Comparison of ENCODE assay signal across 1 cellular context in genomic region chr18:58394607-58395425, GRCh38.
TF ChIP-seq lines count a peak whose summit lies in the region.

No MANE protein-coding gene starts in this region.

TF ChIP-seq in HepG2, 621 proteins besides CTCF, POLR2A, EP300 and RAD21 (continues in another document):
- TF ChIP-seq E2F2 (CRISPR knock-in tag; IDR thresholded peaks at IDR 0.05; ENCODE audit: borderline replicate concordance) (no peak), NPAS2 (CRISPR knock-in tag; IDR thresholded peaks at IDR 0.05; ENCODE audit: borderline replicate concordance) (no peak), CBX2 (IDR thresholded peaks at IDR 0.05; ENCODE audit: low read depth, low read length) (no peak), CBX2 (CRISPR knock-in tag; IDR thresholded peaks at IDR 0.05; ENCODE audit: low read depth) (0 out of 2 replicates have a peak, but pooled peaks have one; percentile 71), POLR2G (IDR thresholded peaks at IDR 0.05; ENCODE audit: low read depth, low read length) (peak; percentile 55), SNRNP70 (IDR thresholded peaks at IDR 0.05; ENCODE audit: low read depth, low read length) (no peak), MAFK (conservative IDR thresholded peaks at IDR 0.05 in 1 of 2, IDR thresholded peaks at IDR 0.05 in 1 of 2; ENCODE audit: low read length in 2 of 2) (no peak), ZNF768 (CRISPR knock-in tag; IDR thresholded peaks at IDR 0.05) (peak; percentile 31; the same call in 1 of the 2 replicates), ATF6 (CRISPR knock-in tag; conservative IDR thresholded peaks at IDR 0.05) (no peak), AKAP8 (CRISPR knock-in tag; IDR thresholded peaks at IDR 0.05) (peak; percentile 21; the same call in 1 of the 2 replicates), UBTF (CRISPR knock-in tag; IDR thresholded peaks at IDR 0.05) (no peak), ZNF232 (CRISPR knock-in tag; IDR thresholded peaks at IDR 0.05; ENCODE audit: borderline replicate concordance) (no peak), SSRP1 (CRISPR knock-in tag; IDR thresholded peaks at IDR 0.05) (peak; percentile 76; the same call in 1 of the 2 replicates), ZSCAN30 (CRISPR knock-in tag; IDR thresholded peaks at IDR 0.05) (no peak), ISL2 (CRISPR knock-in tag; IDR thresholded peaks at IDR 0.05) (peak; percentile 18; the same call in 1 of the 2 replicates), TFAP4 (IDR thresholded peaks at IDR 0.05; ENCODE audit: borderline replicate concordance, low read depth) (no peak), CEBPB (IDR thresholded peaks at IDR 0.05; ENCODE audit: borderline replicate concordance, low read depth, low read length) (peak; percentile 61; the same call in 1 of the 2 replicates), ZNF558 (CRISPR knock-in tag; IDR thresholded peaks at IDR 0.05; ENCODE audit: borderline replicate concordance) (no peak), ZBED4 (CRISPR knock-in tag; IDR thresholded peaks at IDR 0.05; ENCODE audit: borderline replicate concordance) (no peak), ZNF367 (CRISPR knock-in tag; IDR thresholded peaks at IDR 0.05; ENCODE audit: borderline replicate concordance) (no peak), HOXA3 (CRISPR knock-in tag; IDR thresholded peaks at IDR 0.05) (no peak), ZNF850 (CRISPR knock-in tag; conservative IDR thresholded peaks at IDR 0.05) (no peak), NR2C2 (CRISPR knock-in tag; IDR thresholded peaks at IDR 0.05; ENCODE audit: borderline replicate concordance) (0 out of 2 replicates have a peak, but pooled peaks have one; percentile 15), AFF4 (CRISPR knock-in tag; IDR thresholded peaks at IDR 0.05) (0 out of 2 replicates have a peak, but pooled peaks have one; percentile 41), RXRB (CRISPR knock-in tag; IDR thresholded peaks at IDR 0.05; ENCODE audit: borderline replicate concordance) (peak; percentile 26; the same call in 1 of the 2 replicates), STAT5B (CRISPR knock-in tag; IDR thresholded peaks at IDR 0.05) (no peak), ARNTL (CRISPR knock-in tag; IDR thresholded peaks at IDR 0.05) (no peak), ETV6 (CRISPR knock-in tag; conservative IDR thresholded peaks at IDR 0.05) (no peak), NR2F1 (CRISPR knock-in tag; IDR thresholded peaks at IDR 0.05) (no peak), ZNF253 (CRISPR knock-in tag; IDR thresholded peaks at IDR 0.05; ENCODE audit: borderline replicate concordance) (0 out of 2 replicates have a peak, but pooled peaks have one; percentile 30), ZSCAN22 (CRISPR knock-in tag; IDR thresholded peaks at IDR 0.05) (no peak), THRA (CRISPR knock-in tag; IDR thresholded peaks at IDR 0.05; ENCODE audit: borderline replicate concordance) (peak; percentile 77; the same call in 1 of the 2 replicates), ZNF7 (CRISPR knock-in tag; IDR thresholded peaks at IDR 0.05) (peak; percentile 57), POGZ (CRISPR knock-in tag; IDR thresholded peaks at IDR 0.05) (no peak), NFE2 (CRISPR knock-in tag; IDR thresholded peaks at IDR 0.05) (no peak), RBM22 (optimal IDR thresholded peaks at IDR 0.05; ENCODE audit: low read length) (peak; percentile 86), HDAC2 (CRISPR knock-in tag; IDR thresholded peaks at IDR 0.05) (0 out of 2 replicates have a peak, but pooled peaks have one; percentile 8), ZNF687 (CRISPR knock-in tag; IDR thresholded peaks at IDR 0.05) (peak; percentile 50; the same call in 1 of the 2 replicates), XRCC5 (optimal IDR thresholded peaks at IDR 0.05; ENCODE audit: low read length) (no peak), ZNF597 (CRISPR knock-in tag; IDR thresholded peaks at IDR 0.05) (no peak), NBN (conservative IDR thresholded peaks at IDR 0.05) (no peak)
